Comparison of ENCODE assay signal across 8 cellular contexts in genomic region chr6:118894425-118895240, GRCh38. TPM values are rescaled to one million over a fixed set of nuclear protein-coding genes. Genes with fewer than 3 reads are reported as not detected.
DNase-seq lines count a peak whose midpoint lies in the region; ATAC-seq, FAIRE-seq and TF ChIP-seq lines count a peak whose summit lies in the region.

No MANE protein-coding gene starts in this region.

- peak overlapping the region; percentile 97 for H3K4me3 ChIP-seq in CD4-positive, CD25-positive, alpha-beta regulatory T cell (ENCODE audit: low read depth, low read length)
- peak overlapping the region; percentile 91 to 98 for H3K4me3 ChIP-seq in neuronal stem cell (ENCODE audit: low read length in 2 of 2)
- peak overlapping the region; percentile 64 for H3K4me3 ChIP-seq in suprapubic skin

- H3K23ac ChIP-seq in neuronal stem cell (ENCODE audit: low read depth, low read length, poor library complexity) = peak overlapping the region; percentile 87

- TF ChIP-seq POLR2A in suprapubic skin (IDR thresholded peaks at IDR 0.05) = no peak

- H3K9me3 ChIP-seq in CD4-positive, CD25-positive, alpha-beta regulatory T cell (ENCODE audit: control insufficient read depth in 2 of 2, low read length in 2 of 2) = no peaks in the 10 kb centered on the region
- H3K9me3 ChIP-seq in neuronal stem cell (replicated peaks in 1 of 2; ENCODE audit: control insufficient read depth in 2 of 2, insufficient read depth in 1 of 2, low read depth in 1 of 2, low read length in 2 of 2) (no peaks in the 10 kb centered on the region), suprapubic skin (no peaks in the 10 kb centered on the region)

- peak; percentile 25 to 32 for ATAC-seq in CD4-positive, CD25-positive, alpha-beta regulatory T cell (ENCODE audit: low read depth in 2 of 2)
- ATAC-seq in GM19324 (IDR thresholded peaks at IDR 0.05; ENCODE audit: low FRiP score, unreplicated experiment) = peak; percentile 47
- ATAC-seq in HG03442 (IDR thresholded peaks at IDR 0.05; ENCODE audit: unreplicated experiment) = peak; percentile 33

- H2AK5ac ChIP-seq in neuronal stem cell (ENCODE audit: low read depth, low read length) = no peak overlapping the region

- H3K27me3 Mint-ChIP-seq in CD4-positive, CD25-positive, alpha-beta regulatory T cell = peaks cover 12% of the 10 kb centered on the region

- no peak overlapping the region for H3K4ac ChIP-seq in neuronal stem cell (ENCODE audit: low read length)

- H4K91ac ChIP-seq in neuronal stem cell (ENCODE audit: low read depth, low read length, poor library complexity) = peak overlapping the region; percentile 16

- peak; percentile 57 to 78 (median 74) for DNase-seq in CD4-positive, CD25-positive, alpha-beta regulatory T cell
- DNase-seq in RCC 7860 (ENCODE audit: low spot score) (peak; percentile 12), activated gamma-delta T cell (lab: John Stamatoyannopoulos, UW) (peak; percentile 55), foreskin melanocyte (peak; percentile 43), neuronal stem cell (ENCODE audit: low spot score) (peak; percentile 51), suprapubic skin (ENCODE audit: low spot score in 2 of 2) (peak; percentile 76 to 80)

- no peak overlapping the region for H4K8ac ChIP-seq in neuronal stem cell (ENCODE audit: low read depth, low read length)

- H3K4me1 ChIP-seq in CD4-positive, CD25-positive, alpha-beta regulatory T cell (ENCODE audit: control insufficient read depth, insufficient read depth, low read length, poor library complexity, severe bottlenecking) = peaks cover 79% of the 10 kb centered on the region
- H3K4me1 ChIP-seq in neuronal stem cell (ENCODE audit: control insufficient read depth in 2 of 2, insufficient read depth in 1 of 2, low read depth in 1 of 2, low read length in 2 of 2) = peaks cover 8 to 9% of the 10 kb centered on the region in 2 donors
- H3K4me1 ChIP-seq in suprapubic skin = peaks cover 44% of the 10 kb centered on the region

- WGBS in neuronal stem cell (ENCODE audit: extremely low coverage in 2 of 2, insufficient read length in 2 of 2, insufficient replicate concordance in 1 of 2), 2 donors = no CpG with 5 or more reads among the region's 99 CpGs
- 0% methylated on average over 10 of the region's 99 CpGs for WGBS in suprapubic skin

- H2BK120ac ChIP-seq in neuronal stem cell (ENCODE audit: low read depth, low read length) = peak overlapping the region; percentile 64

- peak overlapping the region; percentile 43 for H3K4me2 ChIP-seq in neuronal stem cell (ENCODE audit: insufficient read depth, low read length, poor library complexity, severe bottlenecking)

- TF ChIP-seq CTCF in suprapubic skin (IDR thresholded peaks at IDR 0.05) = peak in 1 of 2 donors; percentile 11

- H2BK15ac ChIP-seq in neuronal stem cell (ENCODE audit: low read length) = peak overlapping the region; percentile 72

- peaks cover 2% of the 10 kb centered on the region for H3K36me3 ChIP-seq in CD4-positive, CD25-positive, alpha-beta regulatory T cell (ENCODE audit: control insufficient read depth, insufficient read depth, low read length)
- peaks cover 0 to 39% of the 10 kb centered on the region in 2 donors for H3K36me3 ChIP-seq in neuronal stem cell (replicated peaks in 1 of 2; ENCODE audit: control insufficient read depth in 2 of 2, insufficient read depth in 2 of 2, low read length in 2 of 2)
- H3K36me3 ChIP-seq in suprapubic skin = peaks cover 5% of the 10 kb centered on the region

- H3K14ac ChIP-seq in neuronal stem cell (ENCODE audit: low read length) = peak overlapping the region; percentile 95

- H3K27ac ChIP-seq in CD4-positive, CD25-positive, alpha-beta regulatory T cell (ENCODE audit: insufficient read depth, low read length, poor library complexity, severe bottlenecking) = peak overlapping the region; percentile 91
- H3K27ac ChIP-seq in neuronal stem cell (replicated peaks; ENCODE audit: low read length) = peak overlapping the region; percentile 93
- H3K27ac ChIP-seq in suprapubic skin = peak overlapping the region; percentile 96

- peak overlapping the region; percentile 97 for H3K9ac ChIP-seq in neuronal stem cell (ENCODE audit: low read depth, low read length, poor library complexity)

- no peak overlapping the region for H2BK12ac ChIP-seq in neuronal stem cell (ENCODE audit: low read length)

- H3K4me1 Mint-ChIP-seq in CD4-positive, CD25-positive, alpha-beta regulatory T cell = peaks cover 30 to 75% (median 60%) of the 10 kb centered on the region in 4 donors

- H2BK5ac ChIP-seq in neuronal stem cell (ENCODE audit: low read length) = peak overlapping the region; percentile 93

- H3K27me3 ChIP-seq in CD4-positive, CD25-positive, alpha-beta regulatory T cell (ENCODE audit: control insufficient read depth, insufficient read depth, low read length) = no peaks in the 10 kb centered on the region
- H3K27me3 ChIP-seq in neuronal stem cell (ENCODE audit: control insufficient read depth in 3 of 3, insufficient read depth in 3 of 3, low read depth in 1 of 3, low read length in 3 of 3) (no peaks in the 10 kb centered on the region), suprapubic skin (no peaks in the 10 kb centered on the region)

- peaks cover 14% of the 10 kb centered on the region for H3K36me3 Mint-ChIP-seq in CD4-positive, CD25-positive, alpha-beta regulatory T cell

- peak overlapping the region; percentile 97 to 98 (median 97) for H3K27ac Mint-ChIP-seq in CD4-positive, CD25-positive, alpha-beta regulatory T cell

- no peak for TF ChIP-seq EP300 in suprapubic skin (IDR thresholded peaks at IDR 0.05)

- FAIRE-seq in RCC 7860 (lab: Jason Lieb, UNC) = no peak

- H2AFZ ChIP-seq in neuronal stem cell (ENCODE audit: low read length) = peak overlapping the region; percentile 59

- H3K9me3 Mint-ChIP-seq in CD4-positive, CD25-positive, alpha-beta regulatory T cell = peaks cover 0 to 2% (median 0%) of the 10 kb centered on the region in 7 donors

- H3K18ac ChIP-seq in neuronal stem cell (ENCODE audit: low read length) = peak overlapping the region; percentile 95

- H3K4me3 Mint-ChIP-seq in CD4-positive, CD25-positive, alpha-beta regulatory T cell = peak overlapping the region; percentile 92 to 100 (median 98)

- peaks cover 2% of the 10 kb centered on the region for H3K79me1 ChIP-seq in neuronal stem cell (ENCODE audit: low read depth, low read length)

RNA-seq across cellular contexts. Expression of gene ASF1A, which starts 0.7 kb away (rescaled TPM):
- 30.2 TPM for total RNA-seq in CD4-positive, CD25-positive, alpha-beta regulatory T cell
- 10 to 100 TPM; 69.7 to 81.8 (median 71.8) TPM for polyA plus RNA-seq in CD4-positive, CD25-positive, alpha-beta regulatory T cell
- polyA plus RNA-seq in neuronal stem cell (2013, experiment 1 of 2) = 28.3 TPM
- polyA plus RNA-seq in neuronal stem cell (2013, experiment 2 of 2) = 28.0 TPM
- 10 to 100 TPM; 11.3 to 15.7 (median 13.6) TPM for total RNA-seq in suprapubic skin

RNA-seq across cellular contexts. Expression of gene MCM9, which starts 40.3 kb away (rescaled TPM):
- total RNA-seq in CD4-positive, CD25-positive, alpha-beta regulatory T cell = 57.3 TPM
- 10 to 100 TPM; 18.5 to 24.2 (median 20.5) TPM for polyA plus RNA-seq in CD4-positive, CD25-positive, alpha-beta regulatory T cell
- 5.1 TPM for polyA plus RNA-seq in neuronal stem cell (2013, experiment 1 of 2)
- polyA plus RNA-seq in neuronal stem cell (2013, experiment 2 of 2) = 4.9 TPM
- total RNA-seq in suprapubic skin = 10 to 100 TPM; 19.2 to 37.2 (median 26.8) TPM

Comparison
In these comparisons a context has a peak if more than half of its experiments do, and no peak if none do; other contexts are left out.
1. Peak in every context shown above with its lines: DNase-seq, ATAC-seq, H3K4me3 ChIP-seq and H3K27ac ChIP-seq.
2. DNase-seq: peak in every context shown above with its lines; median percentile 78 in suprapubic skin; 74 in CD4-positive, CD25-positive, alpha-beta regulatory T cell; 55 in activated gamma-delta T cell; 51 in neuronal stem cell; 43 in foreskin melanocyte; 12 in RCC 7860.